1 cellular context compared by ENCODE assay signal in genomic region chr10:29998142-29998808, GRCh38.
TF ChIP-seq lines count a peak whose summit lies in the region.

No MANE protein-coding gene starts in this region.

TF ChIP-seq in HepG2, 621 proteins besides CTCF, POLR2A, EP300 and RAD21 (continued from another document and continues in another):
- TF ChIP-seq TFDP2 (CRISPR knock-in tag; IDR thresholded peaks at IDR 0.05): no peak
- TF ChIP-seq ATF2 (CRISPR knock-in tag; IDR thresholded peaks at IDR 0.05): no peak
- TF ChIP-seq JUNB (CRISPR knock-in tag; IDR thresholded peaks at IDR 0.05; ENCODE audit: borderline replicate concordance): 0 out of 2 replicates have a peak, but pooled peaks have one; percentile 10
- TF ChIP-seq ZFP90 (CRISPR knock-in tag; IDR thresholded peaks at IDR 0.05; ENCODE audit: borderline replicate concordance): no peak
- no peak for TF ChIP-seq ZFP36L1 (CRISPR knock-in tag; IDR thresholded peaks at IDR 0.05)
- TF ChIP-seq NKX3-1 (CRISPR knock-in tag; IDR thresholded peaks at IDR 0.05): no peak
- no peak for TF ChIP-seq ZNF224 (CRISPR knock-in tag; IDR thresholded peaks at IDR 0.05)
- no peak for TF ChIP-seq ZNF275 (CRISPR knock-in tag; IDR thresholded peaks at IDR 0.05; ENCODE audit: borderline replicate concordance)
- no peak for TF ChIP-seq DDIT3 (CRISPR knock-in tag; IDR thresholded peaks at IDR 0.05)
- TF ChIP-seq ELF1 (CRISPR knock-in tag; IDR thresholded peaks at IDR 0.05): no peak
- TF ChIP-seq NR1H2 (CRISPR knock-in tag; IDR thresholded peaks at IDR 0.05; ENCODE audit: borderline replicate concordance, low read depth): no peak
- no peak for TF ChIP-seq HNRNPK (IDR thresholded peaks at IDR 0.05; ENCODE audit: low read depth, low read length, poor library complexity, severe bottlenecking)
- TF ChIP-seq ZNF121 (CRISPR knock-in tag; IDR thresholded peaks at IDR 0.05): no peak
- TF ChIP-seq ZNF281 (CRISPR knock-in tag; IDR thresholded peaks at IDR 0.05; ENCODE audit: borderline replicate concordance): no peak
- TF ChIP-seq ZFP36L2 (CRISPR knock-in tag; IDR thresholded peaks at IDR 0.05): no peak
- no peak for TF ChIP-seq ZNF660 (CRISPR knock-in tag; IDR thresholded peaks at IDR 0.05; ENCODE audit: borderline replicate concordance, low read depth)
- no peak for TF ChIP-seq ZBTB26 (CRISPR knock-in tag; IDR thresholded peaks at IDR 0.05; ENCODE audit: borderline replicate concordance)
- TF ChIP-seq GRHL1 (CRISPR knock-in tag; conservative IDR thresholded peaks at IDR 0.05): no peak
- TF ChIP-seq PTBP1 (IDR thresholded peaks at IDR 0.05; ENCODE audit: low read depth, low read length, poor library complexity, severe bottlenecking): no peak
- no peak for TF ChIP-seq ZBTB7A (CRISPR knock-in tag; IDR thresholded peaks at IDR 0.05)
- no peak for TF ChIP-seq ZZZ3 (CRISPR knock-in tag; IDR thresholded peaks at IDR 0.05; ENCODE audit: borderline replicate concordance)
- TF ChIP-seq ZNF446 (CRISPR knock-in tag; IDR thresholded peaks at IDR 0.05): no peak
- no peak for TF ChIP-seq AHR (CRISPR knock-in tag; IDR thresholded peaks at IDR 0.05)
- TF ChIP-seq XRCC5 (optimal IDR thresholded peaks at IDR 0.05; ENCODE audit: low read length): peak; percentile 77
- TF ChIP-seq PLRG1 (conservative IDR thresholded peaks at IDR 0.05): no peak
- no peak for TF ChIP-seq HOXA5 (CRISPR knock-in tag; IDR thresholded peaks at IDR 0.05)
- TF ChIP-seq SMC3 (IDR thresholded peaks at IDR 0.05; ENCODE audit: low read length): peak; percentile 89
- no peak for TF ChIP-seq ZBTB2 (CRISPR knock-in tag; IDR thresholded peaks at IDR 0.05; ENCODE audit: low read depth)
- TF ChIP-seq POLR2G (IDR thresholded peaks at IDR 0.05; ENCODE audit: low read depth, low read length): no peak
- TF ChIP-seq ZC3H13 (CRISPR knock-in tag; IDR thresholded peaks at IDR 0.05): no peak
- TF ChIP-seq ATRX (CRISPR knock-in tag; IDR thresholded peaks at IDR 0.05; ENCODE audit: borderline replicate concordance): no peak
- TF ChIP-seq ZNF263 (CRISPR knock-in tag; IDR thresholded peaks at IDR 0.05): no peak
- TF ChIP-seq ZKSCAN1 (IDR thresholded peaks at IDR 0.05; ENCODE audit: low read length): peak; percentile 97
- 0 out of 2 replicates have a peak, but pooled peaks have one; percentile 33 for TF ChIP-seq ZNF512 (CRISPR knock-in tag; IDR thresholded peaks at IDR 0.05)
- TF ChIP-seq BORCS8-MEF2B (CRISPR knock-in tag; IDR thresholded peaks at IDR 0.05): 0 out of 2 replicates have a peak, but pooled peaks have one; percentile 48
- TF ChIP-seq ATF7-NPFF (CRISPR knock-in tag; IDR thresholded peaks at IDR 0.05; ENCODE audit: low read depth): no peak
- 0 out of 2 replicates have a peak, but pooled peaks have one; percentile 75 for TF ChIP-seq ZNF318 (CRISPR knock-in tag; IDR thresholded peaks at IDR 0.05)
